In the genomic region with DNA sequence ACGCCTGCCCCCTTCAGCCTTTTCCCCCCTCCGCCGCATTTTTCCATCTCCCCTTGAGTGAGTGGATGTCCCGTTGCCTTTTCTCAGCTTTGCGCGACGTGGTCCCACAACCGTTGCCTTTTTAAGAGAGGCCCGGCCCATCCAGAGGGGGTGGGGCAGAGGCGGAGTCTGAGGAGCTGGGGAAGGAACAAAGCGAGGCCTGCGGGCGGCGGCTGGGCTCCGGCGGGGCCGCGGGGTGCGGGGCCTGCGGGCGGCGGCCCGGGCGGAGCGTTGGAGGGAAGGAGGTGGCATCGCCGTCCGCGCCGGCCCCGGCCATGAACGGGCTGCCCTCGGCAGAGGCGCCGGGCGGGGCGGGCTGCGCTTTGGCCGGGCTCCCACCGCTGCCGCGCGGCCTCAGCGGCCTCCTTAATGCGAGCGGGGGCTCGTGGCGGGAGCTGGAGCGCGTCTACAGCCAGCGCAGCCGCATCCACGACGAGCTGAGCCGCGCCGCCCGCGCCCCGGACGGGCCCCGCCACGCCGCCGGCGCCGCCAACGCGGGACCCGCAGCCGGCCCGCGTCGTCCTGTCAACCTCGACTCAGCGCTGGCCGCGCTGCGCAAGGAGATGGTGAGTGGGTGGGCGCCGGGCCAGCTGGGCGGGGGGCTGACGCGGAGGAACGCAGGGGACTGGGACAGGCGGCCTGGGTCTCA, we compare ENCODE assay signal across 8 cellular contexts. TPM values are rescaled to one million over a fixed set of nuclear protein-coding genes. Genes with fewer than 3 reads are reported as not detected.
DNase-seq lines count a peak whose midpoint lies in the region; ATAC-seq and TF ChIP-seq lines count a peak whose summit lies in the region.

A gene (plus strand): TSS at position 183 of the 688 bp plus-strand sequence. CDS start 132 bp downstream, at position 315.

- peak within 1 kb of the TSS; percentile 97 for H3K4me3 Mint-ChIP-seq in nephron progenitor cell
- peak within 1 kb of the TSS; percentile 92 for H3K4me3 Mint-ChIP-seq in stimulated activated naive CD8-positive, alpha-beta T cell treated with anti-CD3 and anti-CD28 coated beads, Interleukin-15, Interleukin-2, amounts not matched to agents 100 ng/mL and 50 ng/mL, for 24 hours

- peaks cover 76% of the 10 kb centered on the region for H3K4me1 Mint-ChIP-seq in nephron progenitor cell
- H3K4me1 Mint-ChIP-seq in stimulated activated naive CD8-positive, alpha-beta T cell treated with anti-CD3 and anti-CD28 coated beads, Interleukin-15, Interleukin-2, amounts not matched to agents 100 ng/mL and 50 ng/mL, for 24 hours (ENCODE audit: low read depth) = peaks cover 62% of the 10 kb centered on the region

- no peaks in the 10 kb centered on the region for H3K36me3 Mint-ChIP-seq in nephron progenitor cell (ENCODE audit: low read depth)
- peaks cover 22% of the 10 kb centered on the region for H3K36me3 Mint-ChIP-seq in stimulated activated naive CD8-positive, alpha-beta T cell treated with anti-CD3 and anti-CD28 coated beads, Interleukin-15, Interleukin-2, amounts not matched to agents 100 ng/mL and 50 ng/mL, for 24 hours (ENCODE audit: low read depth)

- no peak for ATAC-seq in HG03139 (IDR thresholded peaks at IDR 0.05; ENCODE audit: unreplicated experiment)

- no peak for TF ChIP-seq CTCF in nephron progenitor cell (IDR thresholded peaks at IDR 0.05)

- H3K27me3 Mint-ChIP-seq in nephron progenitor cell (ENCODE audit: low read depth, poor library complexity) = peaks cover 18% of the 10 kb centered on the region
- no peaks in the 10 kb centered on the region for H3K27me3 Mint-ChIP-seq in stimulated activated naive CD8-positive, alpha-beta T cell treated with anti-CD3 and anti-CD28 coated beads, Interleukin-15, Interleukin-2, amounts not matched to agents 100 ng/mL and 50 ng/mL, for 24 hours

- DNase-seq in COLO829 (ENCODE audit: low spot score) (peak; percentile 72), KG1 (lab: John Stamatoyannopoulos, UW) (peak; percentile 89), SK-MEL-5 (ENCODE audit: low read depth, low spot score) (peak; percentile 76), activated gamma-delta T cell treated with Interleukin-2 at 50 U/mL for 16 hours (peak; percentile 90), fibroblast of the conjunctiva (ENCODE audit: low read depth) (peak; percentile 47), nephron progenitor cell (peak; percentile 86)

- H3K27ac Mint-ChIP-seq in nephron progenitor cell = peak within 1 kb of the TSS; percentile 94
- peak within 1 kb of the TSS; percentile 94 for H3K27ac Mint-ChIP-seq in stimulated activated naive CD8-positive, alpha-beta T cell treated with anti-CD3 and anti-CD28 coated beads, Interleukin-15, Interleukin-2, amounts not matched to agents 100 ng/mL and 50 ng/mL, for 24 hours

- no peaks in the 10 kb centered on the region for H3K9me3 Mint-ChIP-seq in nephron progenitor cell
- no peaks in the 10 kb centered on the region for H3K9me3 Mint-ChIP-seq in stimulated activated naive CD8-positive, alpha-beta T cell treated with anti-CD3 and anti-CD28 coated beads, Interleukin-15, Interleukin-2, amounts not matched to agents 100 ng/mL and 50 ng/mL, for 24 hours

- in situ Hi-C loops in SK-MEL-5 (cut with HindIII; ENCODE audit: low pct_unique_long_range_greater_than_20kb, low sequenced_read_pairs) = no loop called here

RNA-seq across cellular contexts. Expression of the gene that starts here (rescaled TPM):
- total RNA-seq in SK-MEL-5 (2014; rRNA removed; shearing (Covaris generic)) = 12.2 and 13.2 TPM in 2 replicates
- polyA plus RNA-seq in SK-MEL-5 (2015; cell fraction: cytosol; rRNA removed) = 26.8 and 35.8 TPM in 2 replicates
- polyA plus RNA-seq in SK-MEL-5 (2015; cell fraction: nucleus; rRNA removed) = 24.1 and 31.4 TPM in 2 replicates
